2 cellular contexts compared by ENCODE assay signal in the genomic region with DNA sequence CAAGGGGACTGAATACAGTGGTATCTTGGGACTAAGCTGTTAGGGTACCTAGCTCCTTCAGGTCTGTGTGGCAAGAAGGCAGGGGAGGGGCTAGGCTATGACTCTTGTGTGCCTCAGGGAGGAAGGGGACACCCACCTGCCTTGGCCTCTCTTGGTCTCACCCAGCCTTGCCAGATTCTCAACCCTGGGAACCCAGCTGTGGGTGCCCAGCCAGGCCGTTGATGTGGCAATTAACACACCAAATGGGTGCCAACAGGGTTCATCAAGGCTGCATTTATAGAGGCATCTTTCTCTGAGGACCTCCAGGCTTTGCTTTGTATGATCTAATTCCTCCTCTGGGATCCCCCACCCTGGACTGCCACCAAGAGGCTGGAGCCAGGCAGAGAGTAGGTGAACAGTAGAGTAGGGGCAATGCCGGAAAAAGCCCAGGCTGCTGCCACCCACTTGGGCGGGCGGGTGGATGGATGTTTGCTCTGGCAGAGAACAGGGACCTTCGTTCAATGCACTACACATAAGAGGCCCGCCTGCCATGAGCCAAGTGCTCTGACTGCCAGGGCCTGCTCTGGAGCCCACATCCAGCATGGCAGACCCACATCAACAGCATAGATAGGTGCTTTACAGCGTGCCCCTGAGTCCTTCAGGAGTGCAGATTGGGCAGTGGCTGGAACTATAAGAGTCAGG.
TF ChIP-seq lines count a peak whose summit lies in the region.

No MANE protein-coding gene starts in this region.

TF ChIP-seq in GM23338, 12 proteins besides CTCF, POLR2A, EP300 and RAD21:
- TF ChIP-seq NANOG (IDR thresholded peaks at IDR 0.05; ENCODE audit: borderline replicate concordance) (no peak), POLR2AphosphoS5 (IDR thresholded peaks at IDR 0.05; ENCODE audit: low read depth) (no peak), ZNF331 (CRISPR knock-in tag; IDR thresholded peaks at IDR 0.05; ENCODE audit: low read depth) (no peak), EZH2 (IDR thresholded peaks at IDR 0.05; ENCODE audit: low read depth, unreplicated experiment) (no peak)
- TF ChIP-seq, protein P1, sequence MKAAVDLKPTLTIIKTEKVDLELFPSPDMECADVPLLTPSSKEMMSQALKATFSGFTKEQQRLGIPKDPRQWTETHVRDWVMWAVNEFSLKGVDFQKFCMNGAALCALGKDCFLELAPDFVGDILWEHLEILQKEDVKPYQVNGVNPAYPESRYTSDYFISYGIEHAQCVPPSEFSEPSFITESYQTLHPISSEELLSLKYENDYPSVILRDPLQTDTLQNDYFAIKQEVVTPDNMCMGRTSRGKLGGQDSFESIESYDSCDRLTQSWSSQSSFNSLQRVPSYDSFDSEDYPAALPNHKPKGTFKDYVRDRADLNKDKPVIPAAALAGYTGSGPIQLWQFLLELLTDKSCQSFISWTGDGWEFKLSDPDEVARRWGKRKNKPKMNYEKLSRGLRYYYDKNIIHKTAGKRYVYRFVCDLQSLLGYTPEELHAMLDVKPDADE (IDR thresholded peaks at IDR 0.05), result no peak

TF ChIP-seq in H1, 55 proteins besides CTCF, POLR2A, EP300 and RAD21:
- no peak for TF ChIP-seq TCF12 (IDR thresholded peaks at IDR 0.05; ENCODE audit: low read depth, low read length)
- TF ChIP-seq, protein P2, sequence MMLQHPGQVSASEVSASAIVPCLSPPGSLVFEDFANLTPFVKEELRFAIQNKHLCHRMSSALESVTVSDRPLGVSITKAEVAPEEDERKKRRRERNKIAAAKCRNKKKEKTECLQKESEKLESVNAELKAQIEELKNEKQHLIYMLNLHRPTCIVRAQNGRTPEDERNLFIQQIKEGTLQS (IDR thresholded peaks at IDR 0.05; ENCODE audit: insufficient read depth, low read depth, low read length), result no peak
- TF ChIP-seq EZH2 (IDR thresholded peaks at IDR 0.05; ENCODE audit: low read depth, low read length, severe bottlenecking), result no peak
- no peak for TF ChIP-seq GABPA (IDR thresholded peaks at IDR 0.05; ENCODE audit: borderline replicate concordance, insufficient read depth, low read length)
- no peak for TF ChIP-seq CEBPB (IDR thresholded peaks at IDR 0.05; ENCODE audit: low read depth, low read length)
- no peak for TF ChIP-seq TAF7 (optimal IDR thresholded peaks at IDR 0.05; ENCODE audit: borderline replicate concordance, low read depth, low read length)
- no peak for TF ChIP-seq JUN (IDR thresholded peaks at IDR 0.05; ENCODE audit: low read depth, low read length)
- TF ChIP-seq ZNF274 (IDR thresholded peaks at IDR 0.05; ENCODE audit: borderline replicate concordance, extremely low read depth, low read length), result no peak
- TF ChIP-seq NANOG (IDR thresholded peaks at IDR 0.05; ENCODE audit: insufficient read depth, low read depth, low read length, poor library complexity, severe bottlenecking), result no peak
- TF ChIP-seq NRF1 (IDR thresholded peaks at IDR 0.05; ENCODE audit: low read depth, low read length), result no peak
- TF ChIP-seq, protein P3, sequence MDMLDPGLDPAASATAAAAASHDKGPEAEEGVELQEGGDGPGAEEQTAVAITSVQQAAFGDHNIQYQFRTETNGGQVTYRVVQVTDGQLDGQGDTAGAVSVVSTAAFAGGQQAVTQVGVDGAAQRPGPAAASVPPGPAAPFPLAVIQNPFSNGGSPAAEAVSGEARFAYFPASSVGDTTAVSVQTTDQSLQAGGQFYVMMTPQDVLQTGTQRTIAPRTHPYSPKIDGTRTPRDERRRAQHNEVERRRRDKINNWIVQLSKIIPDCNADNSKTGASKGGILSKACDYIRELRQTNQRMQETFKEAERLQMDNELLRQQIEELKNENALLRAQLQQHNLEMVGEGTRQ (IDR thresholded peaks at IDR 0.05; ENCODE audit: low read length), result no peak
- TF ChIP-seq CHD2 (IDR thresholded peaks at IDR 0.05; ENCODE audit: low read length), result no peak
- TF ChIP-seq, protein P4, sequence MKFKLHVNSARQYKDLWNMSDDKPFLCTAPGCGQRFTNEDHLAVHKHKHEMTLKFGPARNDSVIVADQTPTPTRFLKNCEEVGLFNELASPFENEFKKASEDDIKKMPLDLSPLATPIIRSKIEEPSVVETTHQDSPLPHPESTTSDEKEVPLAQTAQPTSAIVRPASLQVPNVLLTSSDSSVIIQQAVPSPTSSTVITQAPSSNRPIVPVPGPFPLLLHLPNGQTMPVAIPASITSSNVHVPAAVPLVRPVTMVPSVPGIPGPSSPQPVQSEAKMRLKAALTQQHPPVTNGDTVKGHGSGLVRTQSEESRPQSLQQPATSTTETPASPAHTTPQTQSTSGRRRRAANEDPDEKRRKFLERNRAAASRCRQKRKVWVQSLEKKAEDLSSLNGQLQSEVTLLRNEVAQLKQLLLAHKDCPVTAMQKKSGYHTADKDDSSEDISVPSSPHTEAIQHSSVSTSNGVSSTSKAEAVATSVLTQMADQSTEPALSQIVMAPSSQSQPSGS (IDR thresholded peaks at IDR 0.05; ENCODE audit: low read length), result no peak
- no peak for TF ChIP-seq SP2 (IDR thresholded peaks at IDR 0.05; ENCODE audit: low read length)
- TF ChIP-seq EGR1 (IDR thresholded peaks at IDR 0.05; ENCODE audit: borderline replicate concordance, low read depth, low read length), result no peak
- TF ChIP-seq SRF (IDR thresholded peaks at IDR 0.05; ENCODE audit: low read depth, low read length), result no peak
- no peak for TF ChIP-seq GTF2F1 (IDR thresholded peaks at IDR 0.05; ENCODE audit: borderline replicate concordance, low read depth, low read length)
